ENCODE assay signal across 8 cellular contexts in the genomic region with DNA sequence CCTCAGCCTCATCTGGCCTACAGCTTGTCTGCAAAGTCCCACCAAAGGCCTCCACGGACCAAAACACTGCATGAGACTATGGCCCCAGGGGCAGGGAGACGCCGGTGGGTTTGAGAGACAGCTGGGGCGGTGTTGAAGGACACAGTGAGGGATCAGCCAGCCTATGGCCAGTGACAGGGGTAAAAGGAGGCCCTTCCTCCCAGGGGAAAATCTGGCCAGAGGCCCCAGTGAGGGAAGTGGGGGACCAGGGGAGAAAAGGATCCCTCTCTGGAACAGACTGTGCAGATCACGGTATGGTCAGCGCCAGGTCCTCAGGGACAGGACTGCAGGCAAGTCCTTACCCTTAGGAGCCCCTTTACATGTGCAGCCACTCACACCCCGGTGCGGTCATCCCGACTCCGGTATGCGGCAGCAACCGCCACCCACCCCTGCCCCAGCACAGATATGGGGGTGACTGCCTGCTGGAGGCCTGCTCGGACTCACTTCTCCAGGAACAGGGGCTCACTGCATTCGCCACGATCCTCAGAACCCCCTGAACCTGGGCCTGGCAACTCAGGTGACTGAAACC. TPM values are rescaled to one million over a fixed set of nuclear protein-coding genes. Genes with fewer than 3 reads are reported as not detected.
A peak's percentile ranks its signal among the peaks of the same experiment; 100 is the strongest.
DNase-seq lines count a peak whose midpoint lies in the region; ATAC-seq and TF ChIP-seq lines count a peak whose summit lies in the region.

No MANE protein-coding gene starts in this region.

- intact Hi-C loops in left ventricle myocardium inferior (cut with micrococcal nuclease): no loop called here

- TF ChIP-seq CTCF in left ventricle myocardium inferior (IDR thresholded peaks at IDR 0.05; ENCODE audit: borderline replicate concordance): no peak

- DNase-seq in activated naive CD4-positive, alpha-beta T cell treated with Interleukin-2 at 50 U/mL for 16 hours: peak; percentile 30
- no peak for DNase-seq in activated naive CD4-positive, alpha-beta T cell (lab: John Stamatoyannopoulos, UW)
- DNase-seq in activated T-cell treated with anti-CD3 and anti-CD28 coated beads, Interleukin-2, amount 50 U/mL, for 48 hours: peak; percentile 40
- DNase-seq in left ventricle myocardium inferior (peak; percentile 23), NCI-H1417 treated with DMSO at 0.1 percent for 48 hours (lab: John Stamatoyannopoulos, UW) (no peak)

- peaks cover 9% of the 10 kb centered on the region for H3K36me3 ChIP-seq in left ventricle myocardium inferior

- no peaks in the 10 kb centered on the region for H3K27me3 ChIP-seq in left ventricle myocardium inferior (ENCODE audit: low read depth)

- H3K9me3 ChIP-seq in left ventricle myocardium inferior (replicated peaks): no peaks in the 10 kb centered on the region

- H3K27ac ChIP-seq in left ventricle myocardium inferior (replicated peaks): peak overlapping the region; percentile 99
- H3K27ac ChIP-seq in skin epidermis: peak overlapping the region in 20 of 21 experiments; percentile 86 to 99 (median 92)

- ATAC-seq in HG03565 (IDR thresholded peaks at IDR 0.05; ENCODE audit: unreplicated experiment) (no peak), HG03521 (IDR thresholded peaks at IDR 0.05; ENCODE audit: unreplicated experiment) (no peak)

- H3K4me3 ChIP-seq in left ventricle myocardium inferior (peak overlapping the region; percentile 94), skin epidermis (peak overlapping the region; percentile 52 to 89 (median 79))

- H3K4me1 ChIP-seq in left ventricle myocardium inferior: peaks cover 82% of the 10 kb centered on the region

RNA-seq across cellular contexts. Expression of gene CERS2, which starts 1.3 kb away (rescaled TPM):
- total RNA-seq in left ventricle myocardium inferior: 78.9 TPM

RNA-seq across cellular contexts. Expression of gene ANXA9, which starts 8.8 kb away (rescaled TPM):
- 0.14 TPM for total RNA-seq in left ventricle myocardium inferior

RNA-seq across cellular contexts. Expression of gene MINDY1, which starts 33.4 kb away (rescaled TPM):
- total RNA-seq in left ventricle myocardium inferior: 44.3 TPM

RNA-seq across cellular contexts. Expression of gene PRUNE1, which starts 34.9 kb away (rescaled TPM):
- 42.8 TPM for total RNA-seq in left ventricle myocardium inferior

RNA-seq across cellular contexts. Expression of gene SETDB1, which starts 47.2 kb away (rescaled TPM):
- 17.2 TPM for total RNA-seq in left ventricle myocardium inferior

Comparison
In these comparisons a context has a peak if more than half of its experiments do, and no peak if none do; other contexts are left out.
1. DNase-seq: peak in activated naive CD4-positive, alpha-beta T cell treated with Interleukin-2 at 50 U/mL for 16 hours (single experiment), activated T-cell treated with anti-CD3 and anti-CD28 coated beads, Interleukin-2, amount 50 U/mL, for 48 hours (2 of 2) and left ventricle myocardium inferior (single experiment); none in activated naive CD4-positive, alpha-beta T cell (0 of 4) and NCI-H1417 treated with DMSO at 0.1 percent for 48 hours (single experiment).